In the genomic region with DNA sequence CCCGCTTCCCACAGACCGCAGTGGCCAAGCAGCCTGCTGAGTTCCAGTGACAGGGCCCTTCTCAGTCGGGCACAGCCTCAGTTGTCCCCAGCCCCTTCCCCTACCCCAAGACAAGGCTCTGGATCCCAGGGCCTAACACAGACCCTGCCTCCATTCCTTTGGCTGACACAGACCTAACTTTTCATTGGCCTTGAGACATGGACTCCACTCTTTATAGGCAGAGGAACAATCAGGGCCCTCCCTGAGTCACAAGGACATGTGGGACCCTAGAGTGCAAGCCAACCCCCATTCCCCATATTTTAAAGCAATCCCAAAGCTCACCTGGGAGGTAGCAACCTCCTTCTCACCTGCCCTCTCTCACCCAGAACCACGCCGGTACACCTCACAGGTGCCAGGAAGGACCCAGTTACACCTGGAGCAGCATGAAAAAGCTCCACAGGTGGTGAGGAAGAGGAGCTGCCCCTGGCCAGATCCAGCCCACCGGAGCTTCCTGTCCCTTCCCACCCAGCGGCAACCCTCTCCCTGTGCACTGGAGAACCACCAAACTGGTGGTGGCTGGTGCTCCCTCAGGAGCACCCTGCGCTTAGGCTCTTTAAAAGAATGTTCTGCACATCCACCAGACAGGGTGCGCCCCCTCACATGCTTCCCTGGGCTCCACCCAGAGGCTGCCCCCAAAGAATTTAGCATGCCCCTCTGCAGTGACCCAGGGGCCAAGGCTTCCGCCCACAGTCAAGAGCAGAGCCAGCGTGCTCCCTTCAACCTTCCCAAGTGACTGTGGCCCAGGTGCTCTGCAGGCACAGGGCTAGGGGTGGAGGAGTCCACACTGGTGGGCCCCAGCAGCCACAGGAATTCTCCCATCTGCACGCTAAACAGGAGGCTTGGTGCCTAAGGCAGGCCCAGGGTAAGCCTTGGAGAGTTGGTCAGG, we compare ENCODE assay signal across 1 cellular context.
A peak's percentile ranks its signal among the peaks of the same experiment; 100 is the strongest.
TF ChIP-seq lines count a peak whose summit lies in the region.

No MANE protein-coding gene starts in this region.

TF ChIP-seq in K562, 482 proteins besides CTCF, POLR2A, EP300 and RAD21 (continued from another document):
- TF ChIP-seq, protein P1, sequence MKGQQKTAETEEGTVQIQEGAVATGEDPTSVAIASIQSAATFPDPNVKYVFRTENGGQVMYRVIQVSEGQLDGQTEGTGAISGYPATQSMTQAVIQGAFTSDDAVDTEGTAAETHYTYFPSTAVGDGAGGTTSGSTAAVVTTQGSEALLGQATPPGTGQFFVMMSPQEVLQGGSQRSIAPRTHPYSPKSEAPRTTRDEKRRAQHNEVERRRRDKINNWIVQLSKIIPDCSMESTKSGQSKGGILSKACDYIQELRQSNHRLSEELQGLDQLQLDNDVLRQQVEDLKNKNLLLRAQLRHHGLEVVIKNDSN (CRISPR knock-in tag; IDR thresholded peaks at IDR 0.05): 0 out of 2 replicates have a peak, but pooled peaks have one; percentile 1
- 0 out of 2 replicates have a peak, but pooled peaks have one; percentile 22 for TF ChIP-seq POLR2G (IDR thresholded peaks at IDR 0.05; ENCODE audit: low read depth, low read length)
